ENCODE assay signal across 9 cellular contexts in the genomic region with DNA sequence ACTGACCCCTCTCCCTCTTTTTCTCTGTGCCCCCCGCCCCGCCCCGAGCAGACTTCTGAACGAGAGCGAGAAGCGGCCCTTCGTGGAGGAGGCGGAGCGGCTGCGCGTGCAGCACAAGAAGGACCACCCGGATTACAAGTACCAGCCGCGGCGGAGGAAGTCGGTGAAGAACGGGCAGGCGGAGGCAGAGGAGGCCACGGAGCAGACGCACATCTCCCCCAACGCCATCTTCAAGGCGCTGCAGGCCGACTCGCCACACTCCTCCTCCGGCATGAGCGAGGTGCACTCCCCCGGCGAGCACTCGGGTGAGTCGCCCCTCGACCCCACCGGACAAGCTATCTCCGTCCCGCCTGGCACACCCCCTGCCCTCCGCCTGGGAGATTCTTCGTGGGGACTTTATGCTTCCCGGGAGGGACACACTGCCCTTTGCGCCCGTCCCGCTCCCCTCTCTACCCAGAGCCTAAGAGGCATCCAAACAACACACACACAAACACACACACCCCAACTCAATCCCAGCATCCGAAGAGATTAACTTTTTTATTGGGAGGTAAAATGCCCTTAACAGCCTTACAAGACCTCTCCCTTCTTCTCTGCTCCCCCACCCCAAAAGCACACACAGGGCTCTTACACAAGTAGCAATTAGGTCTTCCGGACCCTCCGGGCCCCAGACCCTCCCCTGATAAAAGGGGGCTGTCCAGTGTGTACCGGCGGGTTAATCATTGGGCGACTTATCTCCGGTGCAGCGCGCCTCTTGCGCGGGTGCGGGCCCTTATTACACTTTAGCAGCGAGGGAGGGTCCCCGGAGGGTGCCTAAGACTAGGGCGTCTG. TPM values are rescaled to one million over a fixed set of nuclear protein-coding genes. Genes with fewer than 3 reads are reported as not detected.
A peak's percentile ranks its signal among the peaks of the same experiment; 100 is the strongest.
DNase-seq lines count a peak whose midpoint lies in the region; ATAC-seq and TF ChIP-seq lines count a peak whose summit lies in the region.
"Had no signal": no experiment of that assay in that cellular context is flagged by ENCODE, and none has a peak within 500 bp of the region (broad histone marks: within the 10 kb centered on the region; RNA-seq: fewer than 3 reads in every experiment).

No MANE protein-coding gene starts in this region.

- H3K4me1 ChIP-seq in iPS-15b (ENCODE audit: control insufficient read depth, insufficient read depth, low read length) (peaks cover 23% of the 10 kb centered on the region), stomach smooth muscle (ENCODE audit: control insufficient read depth, insufficient read depth, low read length) (peaks cover 32% of the 10 kb centered on the region)
- H3K4me1 ChIP-seq: BLaER1 had no signal

- CTCF ChIA-PET in WTC11 (lab: Charles Lee): interaction anchor here (0.7 to 3.8 kb wide), 2 partner anchors 65 to 308 kb away, joined by 3 to 28 read pairs; no protein-coding TSS in a partner anchor
- CTCF ChIA-PET in HEK293T (lab: Yijun Ruan, JAX): no interaction called here

- peaks cover 46% of the 10 kb centered on the region for H3K27me3 ChIP-seq in iPS-15b (ENCODE audit: control insufficient read depth, insufficient read depth, low read length)
- H3K27me3 ChIP-seq in stomach smooth muscle (ENCODE audit: control insufficient read depth in 1 of 2, insufficient read depth in 2 of 2, low read length in 2 of 2): peaks cover 51 to 59% of the 10 kb centered on the region in 2 donors

- peak overlapping the region; percentile 82 for H3K4me3 ChIP-seq in iPS-15b (ENCODE audit: low read depth, low read length)
- H3K4me3 ChIP-seq in stomach smooth muscle (ENCODE audit: low read length in 2 of 2): peak overlapping the region; percentile 19 to 63
- H3K4me3 ChIP-seq: BLaER1 had no signal

- H3K4me3 Mint-ChIP-seq in T-helper 1 cell treated with Interleukin-12 subunit alpha and Interleukin-12 subunit beta and Interleukin-4 antibody, amounts not matched to agents 30 μg/mL and 1 μg/mL, for 36 hours: no peak overlapping the region
- peak overlapping the region; percentile 95 for H3K4me3 Mint-ChIP-seq in WTC11

- no peak overlapping the region for H3K9ac ChIP-seq in iPS-15b (ENCODE audit: low read depth, low read length)
- H3K9ac ChIP-seq in stomach smooth muscle (ENCODE audit: low read length in 2 of 2): no peak overlapping the region
- H3K9ac ChIP-seq: BLaER1 had no signal

- TF ChIP-seq CTCF in WTC11 (IDR thresholded peaks at IDR 0.05): no peak

- H3K36me3 Mint-ChIP-seq in T-helper 1 cell treated with Interleukin-12 subunit alpha and Interleukin-12 subunit beta and Interleukin-4 antibody, amounts not matched to agents 30 μg/mL and 1 μg/mL, for 36 hours (ENCODE audit: low read depth): peaks cover 6% of the 10 kb centered on the region
- H3K36me3 Mint-ChIP-seq in WTC11: peaks cover 7% of the 10 kb centered on the region

- H3K27ac Mint-ChIP-seq in T-helper 1 cell treated with Interleukin-12 subunit alpha and Interleukin-12 subunit beta and Interleukin-4 antibody, amounts not matched to agents 30 μg/mL and 1 μg/mL, for 36 hours: peak overlapping the region; percentile 29
- no peak overlapping the region; the same call in 1 of the 2 replicates for H3K27ac Mint-ChIP-seq in WTC11

- no peaks in the 10 kb centered on the region for H3K9me3 ChIP-seq in iPS-15b (ENCODE audit: control insufficient read depth, insufficient read depth, low read length)
- H3K9me3 ChIP-seq in stomach smooth muscle (ENCODE audit: control insufficient read depth in 2 of 2, low read length in 2 of 2): no peaks in the 10 kb centered on the region

- H3K27me3 Mint-ChIP-seq in T-helper 1 cell treated with Interleukin-12 subunit alpha and Interleukin-12 subunit beta and Interleukin-4 antibody, amounts not matched to agents 30 μg/mL and 1 μg/mL, for 36 hours (ENCODE audit: low read depth): peaks cover 64% of the 10 kb centered on the region
- H3K27me3 Mint-ChIP-seq in WTC11 (ENCODE audit: low read depth): peaks cover 37% of the 10 kb centered on the region

- H3K36me3 ChIP-seq in iPS-15b (ENCODE audit: control insufficient read depth, insufficient read depth, low read length) (peaks cover 5% of the 10 kb centered on the region), stomach smooth muscle (ENCODE audit: control insufficient read depth in 2 of 2, insufficient read depth in 2 of 2, low read length in 2 of 2) (no peaks in the 10 kb centered on the region)
- H3K36me3 ChIP-seq: BLaER1 had no signal

- POLR2A ChIA-PET in WTC11 (lab: Charles Lee) (interaction anchor here (0.6 to 3.2 kb wide), 4 partner anchors 49 to 803 kb away, joined by 3 to 13 read pairs (median 4); no protein-coding TSS in a partner anchor), HEK293T (lab: Yijun Ruan, JAX) (no interaction called here)

- no peaks in the 10 kb centered on the region for H3K9me3 Mint-ChIP-seq in T-helper 1 cell treated with Interleukin-12 subunit alpha and Interleukin-12 subunit beta and Interleukin-4 antibody, amounts not matched to agents 30 μg/mL and 1 μg/mL, for 36 hours
- no peaks in the 10 kb centered on the region for H3K9me3 Mint-ChIP-seq in WTC11

- DNase-seq in T-helper 1 cell (no peak), WTC11 (ENCODE audit: low spot score) (peak; percentile 47), HEK293T (ENCODE audit: extremely low spot score) (no peak), OCI-M2 (lab: John Stamatoyannopoulos, UW; ENCODE audit: unreplicated experiment) (no peak)

- H3K27ac ChIP-seq in stomach smooth muscle (ENCODE audit: low read length): no peak overlapping the region
- H3K27ac ChIP-seq: BLaER1 had no signal

- ATAC-seq in WTC11: no peak
- no peak for ATAC-seq in HG03159 (IDR thresholded peaks at IDR 0.05; ENCODE audit: unreplicated experiment)

- peaks cover 3% of the 10 kb centered on the region for H3K4me1 Mint-ChIP-seq in T-helper 1 cell treated with Interleukin-12 subunit alpha and Interleukin-12 subunit beta and Interleukin-4 antibody, amounts not matched to agents 30 μg/mL and 1 μg/mL, for 36 hours (ENCODE audit: low read depth)
- peaks cover 58% of the 10 kb centered on the region for H3K4me1 Mint-ChIP-seq in WTC11

TF ChIP-seq in WTC11, 78 proteins besides CTCF, POLR2A, EP300 and RAD21:
- TF ChIP-seq GABPB1 (CRISPR knock-in tag; IDR thresholded peaks at IDR 0.05) (0 out of 2 replicates have a peak, but pooled peaks have one; percentile 10), JAZF1 (CRISPR knock-in tag; IDR thresholded peaks at IDR 0.05) (no peak)
- TF ChIP-seq, protein P1, sequence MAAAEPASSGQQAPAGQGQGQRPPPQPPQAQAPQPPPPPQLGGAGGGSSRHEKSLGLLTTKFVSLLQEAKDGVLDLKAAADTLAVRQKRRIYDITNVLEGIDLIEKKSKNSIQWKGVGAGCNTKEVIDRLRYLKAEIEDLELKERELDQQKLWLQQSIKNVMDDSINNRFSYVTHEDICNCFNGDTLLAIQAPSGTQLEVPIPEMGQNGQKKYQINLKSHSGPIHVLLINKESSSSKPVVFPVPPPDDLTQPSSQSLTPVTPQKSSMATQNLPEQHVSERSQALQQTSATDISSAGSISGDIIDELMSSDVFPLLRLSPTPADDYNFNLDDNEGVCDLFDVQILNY (CRISPR knock-in tag; IDR thresholded peaks at IDR 0.05): 0 out of 2 replicates have a peak, but pooled peaks have one; percentile 9

TF ChIP-seq in HEK293T, 16 proteins besides CTCF, POLR2A, EP300 and RAD21:
- no peak for TF ChIP-seq HDGF (IDR thresholded peaks at IDR 0.05; ENCODE audit: borderline replicate concordance)
- TF ChIP-seq LEF1 (IDR thresholded peaks at IDR 0.05; ENCODE audit: borderline replicate concordance): no peak
- no peak for TF ChIP-seq ZNF384 (IDR thresholded peaks at IDR 0.05)
- TF ChIP-seq TARDBP (IDR thresholded peaks at IDR 0.05): no peak
- no peak for TF ChIP-seq SP1 (IDR thresholded peaks at IDR 0.05)
- no peak for TF ChIP-seq ELF4 (IDR thresholded peaks at IDR 0.05)
- no peak for TF ChIP-seq CTBP1 (IDR thresholded peaks at IDR 0.05; ENCODE audit: borderline replicate concordance)
- TF ChIP-seq ARNT (IDR thresholded peaks at IDR 0.05): no peak
- no peak for TF ChIP-seq NFRKB (IDR thresholded peaks at IDR 0.05)
- no peak for TF ChIP-seq FOXK2 (IDR thresholded peaks at IDR 0.05)
- TF ChIP-seq, protein P2, sequence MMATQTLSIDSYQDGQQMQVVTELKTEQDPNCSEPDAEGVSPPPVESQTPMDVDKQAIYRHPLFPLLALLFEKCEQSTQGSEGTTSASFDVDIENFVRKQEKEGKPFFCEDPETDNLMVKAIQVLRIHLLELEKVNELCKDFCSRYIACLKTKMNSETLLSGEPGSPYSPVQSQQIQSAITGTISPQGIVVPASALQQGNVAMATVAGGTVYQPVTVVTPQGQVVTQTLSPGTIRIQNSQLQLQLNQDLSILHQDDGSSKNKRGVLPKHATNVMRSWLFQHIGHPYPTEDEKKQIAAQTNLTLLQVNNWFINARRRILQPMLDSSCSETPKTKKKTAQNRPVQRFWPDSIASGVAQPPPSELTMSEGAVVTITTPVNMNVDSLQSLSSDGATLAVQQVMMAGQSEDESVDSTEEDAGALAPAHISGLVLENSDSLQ (IDR thresholded peaks at IDR 0.05): no peak
- no peak for TF ChIP-seq FOXM1 (IDR thresholded peaks at IDR 0.05; ENCODE audit: borderline replicate concordance)
- no peak for TF ChIP-seq SUZ12 (IDR thresholded peaks at IDR 0.05)
- no peak for TF ChIP-seq FOXA1 (IDR thresholded peaks at IDR 0.05)
- TF ChIP-seq L3MBTL2 (conservative IDR thresholded peaks at IDR 0.05): no peak
- no peak for TF ChIP-seq BHLHE40 (IDR thresholded peaks at IDR 0.05; ENCODE audit: borderline replicate concordance)

RNA-seq across cellular contexts. Expression of a gene that starts 2.1 kb away (rescaled TPM):
- 8.1 to 9.0 TPM (median 8.9 TPM) in 3 replicates for total RNA-seq in WTC11 (2021)
